ENCODE assay signal across 1 cellular context in the genomic region with DNA sequence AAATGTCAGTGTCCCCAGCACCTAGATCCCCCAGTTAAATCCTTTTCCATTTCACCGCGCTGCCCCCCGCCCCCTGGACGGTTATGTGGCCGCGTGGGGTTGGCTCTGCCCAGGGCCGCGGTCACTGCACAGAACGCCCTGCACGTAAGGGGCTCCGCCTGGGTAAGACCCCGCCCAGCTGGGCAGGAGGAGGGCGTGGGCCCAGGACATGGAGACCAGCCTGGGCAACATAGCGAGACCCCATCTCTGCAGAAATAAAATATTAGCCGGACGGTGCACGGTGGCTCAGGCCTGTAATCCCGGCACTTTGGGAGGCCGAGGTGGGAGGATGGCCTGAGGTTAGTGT.
A peak's percentile ranks its signal among the peaks of the same experiment; 100 is the strongest.
TF ChIP-seq lines count a peak whose summit lies in the region.

No MANE protein-coding gene starts in this region.

TF ChIP-seq in SK-N-SH treated with all-trans-retinoic acid at 6 μM for 48 hours, 23 proteins besides CTCF, POLR2A, EP300 and RAD21 (continued from another document):
- TF ChIP-seq, protein P1, sequence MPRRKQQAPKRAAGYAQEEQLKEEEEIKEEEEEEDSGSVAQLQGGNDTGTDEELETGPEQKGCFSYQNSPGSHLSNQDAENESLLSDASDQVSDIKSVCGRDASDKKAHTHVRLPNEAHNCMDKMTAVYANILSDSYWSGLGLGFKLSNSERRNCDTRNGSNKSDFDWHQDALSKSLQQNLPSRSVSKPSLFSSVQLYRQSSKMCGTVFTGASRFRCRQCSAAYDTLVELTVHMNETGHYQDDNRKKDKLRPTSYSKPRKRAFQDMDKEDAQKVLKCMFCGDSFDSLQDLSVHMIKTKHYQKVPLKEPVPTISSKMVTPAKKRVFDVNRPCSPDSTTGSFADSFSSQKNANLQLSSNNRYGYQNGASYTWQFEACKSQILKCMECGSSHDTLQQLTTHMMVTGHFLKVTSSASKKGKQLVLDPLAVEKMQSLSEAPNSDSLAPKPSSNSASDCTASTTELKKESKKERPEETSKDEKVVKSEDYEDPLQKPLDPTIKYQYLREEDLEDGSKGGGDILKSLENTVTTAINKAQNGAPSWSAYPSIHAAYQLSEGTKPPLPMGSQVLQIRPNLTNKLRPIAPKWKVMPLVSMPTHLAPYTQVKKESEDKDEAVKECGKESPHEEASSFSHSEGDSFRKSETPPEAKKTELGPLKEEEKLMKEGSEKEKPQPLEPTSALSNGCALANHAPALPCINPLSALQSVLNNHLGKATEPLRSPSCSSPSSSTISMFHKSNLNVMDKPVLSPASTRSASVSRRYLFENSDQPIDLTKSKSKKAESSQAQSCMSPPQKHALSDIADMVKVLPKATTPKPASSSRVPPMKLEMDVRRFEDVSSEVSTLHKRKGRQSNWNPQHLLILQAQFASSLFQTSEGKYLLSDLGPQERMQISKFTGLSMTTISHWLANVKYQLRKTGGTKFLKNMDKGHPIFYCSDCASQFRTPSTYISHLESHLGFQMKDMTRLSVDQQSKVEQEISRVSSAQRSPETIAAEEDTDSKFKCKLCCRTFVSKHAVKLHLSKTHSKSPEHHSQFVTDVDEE (CRISPR knock-in tag; IDR thresholded peaks at IDR 0.05), result 0 out of 2 replicates have a peak, but pooled peaks have one; percentile 58
- TF ChIP-seq ESRRG (CRISPR knock-in tag; IDR thresholded peaks at IDR 0.05), result peak; percentile 59; the same call in 1 of the 2 replicates
- TF ChIP-seq ZFP30 (CRISPR knock-in tag; IDR thresholded peaks at IDR 0.05), result peak; percentile 15; the same call in 1 of the 2 replicates
- TF ChIP-seq ZFP3 (CRISPR knock-in tag; IDR thresholded peaks at IDR 0.05), result no peak; the same call in 1 of the 2 replicates
- no peak for TF ChIP-seq ISL1 (CRISPR knock-in tag; IDR thresholded peaks at IDR 0.05)
